8 cellular contexts compared by ENCODE assay signal in the genomic region with DNA sequence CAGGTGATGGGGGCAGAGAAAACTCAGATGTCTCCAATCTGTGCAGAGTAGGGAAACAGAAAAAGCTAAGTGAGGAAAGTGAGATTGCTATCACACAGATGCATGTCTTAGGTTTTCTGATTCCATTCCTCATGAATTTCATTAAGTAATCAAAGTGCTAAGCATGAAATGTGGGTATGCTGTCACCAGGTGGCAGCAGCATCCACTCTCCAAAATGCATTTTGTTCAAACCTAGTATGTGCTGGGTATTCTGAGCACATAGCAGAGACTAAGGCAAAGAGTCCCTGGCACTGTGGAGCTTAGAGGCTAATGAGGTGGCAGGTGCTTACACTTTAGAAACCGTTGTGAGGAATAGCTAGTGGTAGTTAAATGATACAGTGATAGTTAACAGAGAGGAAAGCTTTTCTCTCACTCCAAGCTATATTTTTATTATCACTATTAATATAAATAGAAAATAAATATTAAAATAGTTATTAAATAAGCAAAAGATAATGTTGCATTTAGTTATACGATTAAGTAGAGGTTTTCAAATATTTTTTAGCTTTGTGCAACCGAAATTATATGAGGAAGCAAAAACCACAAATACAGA.
DNase-seq lines count a peak whose midpoint lies in the region; ATAC-seq and TF ChIP-seq lines count a peak whose summit lies in the region.

No MANE protein-coding gene starts in this region.

- no peak overlapping the region for H3K27ac ChIP-seq in gastroesophageal sphincter

- no peak for TF ChIP-seq POLR2A in gastroesophageal sphincter (IDR thresholded peaks at IDR 0.05)

- H3K36me3 ChIP-seq in gastroesophageal sphincter = no peaks in the 10 kb centered on the region

- H3K4me3 ChIP-seq in GM12875 (ENCODE audit: low read depth, low read length) (peak overlapping the region; percentile 49), gastroesophageal sphincter (peak overlapping the region in 1 of 2 donors; percentile 45)

- H3K4me1 ChIP-seq in gastroesophageal sphincter = peaks cover 0 to 5% (median 0%) of the 10 kb centered on the region in 3 donors

- TF ChIP-seq CTCF in GM12875 (IDR thresholded peaks at IDR 0.05; ENCODE audit: borderline replicate concordance, insufficient read depth, low read depth, low read length) (peak; percentile 57), gastroesophageal sphincter (IDR thresholded peaks at IDR 0.05) (peak in 1 of 4 experiments; percentile 24)

- H3K9me3 ChIP-seq in gastroesophageal sphincter = no peaks in the 10 kb centered on the region

- no peak for TF ChIP-seq EP300 in gastroesophageal sphincter (IDR thresholded peaks at IDR 0.05)

- peaks cover 7% of the 10 kb centered on the region for H3K27me3 ChIP-seq in gastroesophageal sphincter

- no peak for ATAC-seq in HG02759 (IDR thresholded peaks at IDR 0.05; ENCODE audit: unreplicated experiment)
- ATAC-seq in gastroesophageal sphincter = no peak

- WGBS in gastroesophageal sphincter (ENCODE audit: low coverage in 1 of 2), 2 donors = 44 to 71% methylated on average over 3 of the region's 3 CpGs

- DNase-seq in ACHN (peak; percentile 67), NCI-H146 treated with DMSO at 0.1 percent for 48 hours (lab: John Stamatoyannopoulos, UW; ENCODE audit: unreplicated experiment) (peak; percentile 29), iPS DF 4.7 (ENCODE audit: extremely low read depth, low spot score) (peak; percentile 14)
- DNase-seq in activated T-cell treated with anti-CD3 and anti-CD28 coated beads, Interleukin-2, amount 50 U/mL, for 1 hour = peak; percentile 36
- DNase-seq in stimulated activated CD4-positive, alpha-beta T cell treated with anti-CD3 and anti-CD28 coated beads, Interleukin-4, amount 100 ng/mL, for 24 hours = peak; percentile 13

- in situ Hi-C loops in ACHN (cut with HindIII; ENCODE audit: low pct_ligation_motif_present, low pct_unique_long_range_greater_than_20kb, low sequenced_read_pairs) = no loop called here

Comparison
In these comparisons a context has a peak if more than half of its experiments do, and no peak if none do; other contexts are left out.
1. DNase-seq: peak in every context shown above with its lines; median percentile 67 in ACHN; 36 in activated T-cell treated with anti-CD3 and anti-CD28 coated beads, Interleukin-2, amount 50 U/mL, for 1 hour; 29 in NCI-H146 treated with DMSO at 0.1 percent for 48 hours; 14 in iPS DF 4.7; 13 in stimulated activated CD4-positive, alpha-beta T cell treated with anti-CD3 and anti-CD28 coated beads, Interleukin-4, amount 100 ng/mL, for 24 hours.